In genomic region chr1:178291166-178291565, GRCh38 we compare ENCODE assay signal across 23 cellular contexts.
"Had no signal": no experiment of that assay in that cellular context is flagged by ENCODE, and none has a peak within 500 bp of the region (broad histone marks: within the 10 kb centered on the region; RNA-seq: fewer than 3 reads in every experiment).

No MANE protein-coding gene starts in this region.

- H3K4me1 Mint-ChIP-seq: immature natural killer cell had no signal

- H3K9me3 ChIP-seq: esophagus muscularis mucosa, gastroesophageal sphincter, heart left ventricle, left lung, lower lobe of right lung, mucosa of descending colon had no signal

- DNase-seq: dermis blood vessel endothelial cell; dorsolateral prefrontal cortex; effector CD4-positive, alpha-beta T cell; effector memory CD4-positive, alpha-beta T cell; foreskin keratinocyte; heart left ventricle; hypothalamus; immature natural killer cell; islet precursor cell; left cardiac atrium; left lung; left ventricle myocardium superior; lower lobe of right lung; mesenchymal stem cell; mucosa of descending colon had no signal

- H3K27me3 ChIP-seq: dorsolateral prefrontal cortex, esophagus muscularis mucosa, foreskin keratinocyte, gastroesophageal sphincter, heart left ventricle, hepatocyte, left lung had no signal

- ATAC-seq: foreskin keratinocyte, gastroesophageal sphincter, heart left ventricle, left cardiac atrium, left lung, left ventricle myocardium superior, lower lobe of right lung, mucosa of descending colon had no signal

- H3K27ac Mint-ChIP-seq: immature natural killer cell, mesothelial cell of epicardium had no signal

- H3K4me1 ChIP-seq: esophagus muscularis mucosa, gastroesophageal sphincter, left lung, lower lobe of right lung had no signal

- H3K36me3 Mint-ChIP-seq: immature natural killer cell had no signal

- H3K4me3 ChIP-seq: coronary artery, dorsolateral prefrontal cortex, esophagus muscularis mucosa, gastroesophageal sphincter, heart left ventricle, hepatocyte, left lung, lower lobe of right lung, mucosa of descending colon had no signal

- H3K36me3 ChIP-seq: gastroesophageal sphincter, left lung, lower lobe of right lung had no signal

- H3K9me3 Mint-ChIP-seq: mesothelial cell of epicardium had no signal

- H3K4me2 ChIP-seq: hepatocyte had no signal

- H3K27ac ChIP-seq: coronary artery, dorsolateral prefrontal cortex, esophagus muscularis mucosa, foreskin keratinocyte, gastroesophageal sphincter, heart left ventricle, hepatocyte, left lung, lower lobe of right lung had no signal

- H3K4me3 Mint-ChIP-seq: immature natural killer cell, mesothelial cell of epicardium had no signal

- FAIRE-seq: colon, endothelial cell of umbilical vein, frontal cortex had no signal
